18 cellular contexts compared by ENCODE assay signal in the genomic region with DNA sequence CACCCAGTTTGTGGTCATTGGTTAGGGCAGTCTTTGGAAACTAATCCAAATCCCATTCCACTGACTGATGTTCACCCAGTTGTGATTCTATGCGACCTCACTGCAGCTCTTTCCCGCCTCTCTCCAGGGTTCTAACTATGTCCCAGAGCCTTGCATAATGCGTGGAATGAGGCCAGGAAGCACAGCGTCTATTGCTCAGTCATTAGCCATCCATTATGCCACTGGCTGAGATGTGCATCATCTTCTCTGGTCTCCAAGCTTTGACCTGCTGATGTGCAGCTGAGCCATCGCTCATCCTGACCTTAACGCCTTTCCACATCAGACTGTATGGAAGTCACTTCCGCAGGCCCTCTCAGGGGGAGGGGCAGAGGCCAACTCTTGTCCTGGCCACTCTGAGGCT.
DNase-seq lines count a peak whose midpoint lies in the region; ATAC-seq and TF ChIP-seq lines count a peak whose summit lies in the region.
"Had no signal": no experiment of that assay in that cellular context is flagged by ENCODE, and none has a peak within 500 bp of the region (broad histone marks: within the 10 kb centered on the region; RNA-seq: fewer than 3 reads in every experiment).

No MANE protein-coding gene starts in this region.

- no peaks in the 10 kb centered on the region for H3K27me3 ChIP-seq in mammary epithelial cell (ENCODE audit: insufficient read depth, low read length)
- H3K27me3 ChIP-seq: BE2C had no signal

- intact Hi-C loops in mammary epithelial cell (cut with micrococcal nuclease): no loop called here

- no peaks in the 10 kb centered on the region for H3K9me3 ChIP-seq in mammary epithelial cell (replicated peaks; ENCODE audit: insufficient read depth, low read length)
- H3K9me3 ChIP-seq: BE2C, HAP-1 had no signal

- no peaks in the 10 kb centered on the region for H4K20me1 ChIP-seq in mammary epithelial cell (ENCODE audit: insufficient read depth, low read length)

- no peaks in the 10 kb centered on the region for H3K36me3 ChIP-seq in mammary epithelial cell (ENCODE audit: insufficient read depth, low read length)
- H3K36me3 ChIP-seq: BE2C, HAP-1 had no signal

- BruUV-seq in mammary epithelial cell (replicated peaks; lab: Mats Ljungman, UMichigan): no TSS peak

- CTCF ChIA-PET in mammary epithelial cell (lab: Charles Lee; ENCODE audit: low non-redundant PET): no interaction called here

- no peak overlapping the region for H3K4me2 ChIP-seq in mammary epithelial cell (ENCODE audit: insufficient read depth, low read depth, low read length)

- WGBS in mammary epithelial cell (ENCODE audit: low coverage, missing lambda C conversion rate): 64% methylated on average over 4 of the region's 7 CpGs

- H3K4me1 ChIP-seq in mammary epithelial cell (ENCODE audit: insufficient read depth, low read length): no peaks in the 10 kb centered on the region
- H3K4me1 ChIP-seq: BE2C, HAP-1 had no signal

- no peak overlapping the region for H2AFZ ChIP-seq in mammary epithelial cell (ENCODE audit: low read depth, low read length)

- no peaks in the 10 kb centered on the region for H3K79me2 ChIP-seq in mammary epithelial cell (ENCODE audit: insufficient read depth, low read length)

- DNase-seq in EL (peak; percentile 61), M059J (ENCODE audit: low read depth) (peak; percentile 15), mammary epithelial cell (peak; percentile 9), skeletal muscle cell (ENCODE audit: low read depth) (peak; percentile 0), NCI-H2029 (lab: John Stamatoyannopoulos, UW) (no peak)
- DNase-seq: BE2C; CD4-positive, alpha-beta T cell; GF-D8; KBM-7; NCI-H1048; NCI-H1436 treated with DMSO at 0.1 percent for 48 hours; NCI-H2081 treated with DMSO at 0.1 percent for 48 hours; NCI-H524; SHP77 treated with DMSO at 0.1 percent for 48 hours had no signal

- H3K4me3 ChIP-seq in mammary epithelial cell (replicated peaks in 1 of 3; ENCODE audit: insufficient read depth in 1 of 3, low read depth in 2 of 3, low read length in 3 of 3): no peak overlapping the region
- H3K4me3 ChIP-seq in skeletal muscle cell (ENCODE audit: low read depth, low read length): no peak overlapping the region
- H3K4me3 ChIP-seq: HAP-1 had no signal

- in situ Hi-C loops in mammary epithelial cell (cut with MboI; ENCODE audit: low sequenced_read_pairs in 2 of 2): no loop called here

- no peak overlapping the region for H3K9ac ChIP-seq in mammary epithelial cell (ENCODE audit: insufficient read depth, low read length)

- ATAC-seq in HG03342 (IDR thresholded peaks at IDR 0.05; ENCODE audit: unreplicated experiment): no peak
- ATAC-seq in GM19395 (IDR thresholded peaks at IDR 0.05; ENCODE audit: unreplicated experiment): no peak
- ATAC-seq: Panc1 had no signal

- dilution Hi-C loops in mammary epithelial cell (cut with HindIII; ENCODE audit: low sequenced_read_pairs): no loop called here

- TF ChIP-seq CTCF in mammary epithelial cell (conservative IDR thresholded peaks at IDR 0.05 in 1 of 2, IDR thresholded peaks at IDR 0.05 in 1 of 2; ENCODE audit: extremely low read depth in 1 of 2, insufficient read depth in 1 of 2, low read depth in 1 of 2, low read length in 2 of 2): no peak

- no peak overlapping the region for H3K27ac ChIP-seq in mammary epithelial cell (ENCODE audit: insufficient read depth, low read depth, low read length)
